8 cellular contexts compared by ENCODE assay signal in the genomic region with DNA sequence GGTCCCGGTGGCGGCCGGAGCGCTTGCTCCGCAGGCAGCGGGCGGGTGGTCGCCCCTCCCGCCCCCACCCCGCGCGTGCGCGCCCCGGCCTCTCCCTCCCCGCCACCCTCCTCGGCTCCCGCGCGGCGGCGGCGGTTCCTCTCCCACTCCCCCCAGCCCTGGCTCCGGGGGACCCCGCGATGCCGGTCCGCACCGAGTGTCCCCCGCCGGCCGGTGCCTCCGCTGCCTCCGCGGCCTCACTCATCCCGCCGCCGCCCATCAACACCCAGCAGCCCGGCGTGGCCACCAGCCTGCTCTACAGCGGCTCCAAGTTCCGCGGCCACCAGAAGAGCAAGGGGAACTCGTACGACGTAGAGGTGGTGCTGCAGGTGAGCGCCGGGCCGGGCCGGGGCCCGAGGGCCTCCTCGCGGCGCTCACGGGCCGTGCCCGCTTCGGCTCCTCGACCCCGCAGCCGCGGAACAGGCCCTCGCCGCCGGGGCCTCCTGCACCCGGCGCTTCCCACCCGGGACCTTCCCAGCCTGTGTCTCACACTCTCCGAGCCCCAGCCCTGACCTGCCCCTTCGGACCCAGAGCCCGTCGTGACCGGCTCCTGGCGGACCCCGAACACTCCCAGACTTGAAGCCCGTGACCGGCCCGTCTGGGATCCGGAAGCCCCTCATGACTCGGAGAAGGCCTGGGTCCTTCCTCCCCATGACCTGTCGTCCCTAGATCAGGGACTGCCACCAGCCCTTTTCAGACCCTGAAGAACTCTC. TPM values are rescaled to one million over a fixed set of nuclear protein-coding genes. Genes with fewer than 3 reads are reported as not detected.
DNase-seq lines count a peak whose midpoint lies in the region; ATAC-seq, FAIRE-seq and TF ChIP-seq lines count a peak whose summit lies in the region.

No MANE protein-coding gene starts in this region.

- peaks cover 51% of the 10 kb centered on the region for H3K4me1 ChIP-seq in body of pancreas

- no peaks in the 10 kb centered on the region for H3K36me3 ChIP-seq in body of pancreas (replicated peaks in 1 of 2; ENCODE audit: insufficient read depth in 1 of 2, low read depth in 2 of 2)

- no peaks in the 10 kb centered on the region for H3K9me3 ChIP-seq in body of pancreas

- H3K27ac ChIP-seq in body of pancreas = peak overlapping the region; percentile 47 to 78 (median 64)

- no peak for FAIRE-seq in H54 (lab: Jason Lieb, UNC)

- 0 to 1% methylated on average over 7 to 60 of the region's 81 CpGs for WGBS in body of pancreas, 2 donors

- ATAC-seq in body of pancreas = peak; percentile 28

- no peaks in the 10 kb centered on the region for H3K27me3 ChIP-seq in body of pancreas

- TF ChIP-seq CTCF in body of pancreas (IDR thresholded peaks at IDR 0.05) = no peak

- H3K4me3 ChIP-seq in body of pancreas = peak overlapping the region; percentile 94 to 97

- TF ChIP-seq POLR2A in H54 (IDR thresholded peaks at IDR 0.05; ENCODE audit: low read depth, low read length) (no peak), body of pancreas (IDR thresholded peaks at IDR 0.05) (no peak)

- DNase-seq in NCI-H748 (lab: John Stamatoyannopoulos, UW; ENCODE audit: unreplicated experiment) = peak; percentile 75
- DNase-seq in NCI-H748 treated with DMSO at 0.1 percent for 48 hours (lab: John Stamatoyannopoulos, UW) = no peak
- DNase-seq in H54 (ENCODE audit: insufficient read length, low spot score) = peak; percentile 64
- peak; percentile 21 for DNase-seq in LoVo (ENCODE audit: low spot score)
- peak in 3 of 4 donors; percentile 43 to 50 (median 43) for DNase-seq in body of pancreas
- DNase-seq in islet precursor cell = peak; percentile 83
- DNase-seq in stimulated activated CD8-positive, alpha-beta memory T cell treated with anti-CD3 and anti-CD28 coated beads, Interleukin-15, amount 100 ng/mL, for 48 hours (ENCODE audit: low read depth in 2 of 2) = peak; percentile 5 to 8
- DNase-seq in COR-L47 (lab: John Stamatoyannopoulos, UW) = no peak

- intact Hi-C loops in body of pancreas (cut with DNase I) = no loop called here

RNA-seq across cellular contexts. Expression of gene GID4, which starts 0.5 kb away (rescaled TPM):
- total RNA-seq in body of pancreas = 10 to 100 TPM in 1 of 2 donors, 1 to 10 TPM in 1; 3.6 to 20.4 TPM

RNA-seq across cellular contexts. Expression of gene ATPAF2, which starts 0.7 kb away (rescaled TPM):
- 10 to 100 TPM; 10.9 to 34.3 TPM for total RNA-seq in body of pancreas

RNA-seq across cellular contexts. Expression of gene DRG2, which starts 48.0 kb away (rescaled TPM):
- total RNA-seq in body of pancreas = 10 to 100 TPM; 17.8 to 30.1 TPM

Comparison
In these comparisons a context has a peak if more than half of its experiments do, and no peak if none do; other contexts are left out.
1. DNase-seq: peak in NCI-H748 (single experiment), H54 (single experiment), LoVo (single experiment), body of pancreas (3 of 4), islet precursor cell (single experiment) and stimulated activated CD8-positive, alpha-beta memory T cell treated with anti-CD3 and anti-CD28 coated beads, Interleukin-15, amount 100 ng/mL, for 48 hours (2 of 2); none in NCI-H748 treated with DMSO at 0.1 percent for 48 hours (single experiment) and COR-L47 (single experiment).